In the genomic region with DNA sequence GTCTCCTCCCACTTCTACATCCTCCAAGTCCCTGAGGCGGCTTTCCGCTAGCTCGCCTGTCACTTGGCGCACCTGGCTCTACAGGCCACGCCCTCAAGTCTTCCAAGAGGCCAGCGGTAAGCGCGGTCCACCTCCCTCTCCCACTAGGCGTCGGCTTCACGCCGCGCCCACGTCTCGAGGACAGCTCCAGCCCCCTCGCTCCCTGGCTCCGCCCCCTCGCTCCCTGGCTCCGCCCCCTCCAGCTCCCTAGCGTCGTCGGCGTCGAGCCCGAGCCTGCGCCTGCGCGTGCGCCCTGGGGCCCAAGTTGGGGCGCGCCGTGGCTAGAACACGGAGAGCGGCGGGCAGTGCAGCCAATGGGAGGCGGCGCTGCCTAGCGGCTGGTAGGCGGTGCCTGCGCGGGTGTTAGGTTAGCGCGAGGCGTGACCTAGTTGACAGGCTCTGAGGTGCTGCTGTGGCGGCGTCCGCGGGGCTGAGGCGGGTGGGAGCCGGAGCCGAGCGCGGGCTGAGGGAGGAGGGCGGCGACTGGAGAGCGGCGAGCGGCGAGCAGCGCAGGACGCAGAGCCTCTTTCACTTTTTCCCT, we compare ENCODE assay signal across 8 cellular contexts. TPM values are rescaled to one million over a fixed set of nuclear protein-coding genes. Genes with fewer than 3 reads are reported as not detected.
DNase-seq lines count a peak whose midpoint lies in the region; ATAC-seq and TF ChIP-seq lines count a peak whose summit lies in the region.

A gene (plus strand): TSS at position 431 of the 580 bp plus-strand sequence.

- DNase-seq in NCI-H1436 treated with DMSO at 0.1 percent for 48 hours (lab: John Stamatoyannopoulos, UW) (peak; percentile 87), choroid plexus epithelial cell (ENCODE audit: low read depth) (peak; percentile 83), islet precursor cell (peak; percentile 98)

- no peak within 1 kb of the TSS for H3K27ac Mint-ChIP-seq in T-helper 1 cell treated with Interleukin-12 subunit alpha and Interleukin-12 subunit beta and Interleukin-4 antibody, amounts not matched to agents 30 μg/mL and 1 μg/mL, for 36 hours

- no peak within 1 kb of the TSS for H3K27ac ChIP-seq in skeletal muscle tissue (ENCODE audit: low read depth, low read length)

- no peaks in the 10 kb centered on the region for H3K4me1 Mint-ChIP-seq in T-helper 1 cell treated with Interleukin-12 subunit alpha and Interleukin-12 subunit beta and Interleukin-4 antibody, amounts not matched to agents 30 μg/mL and 1 μg/mL, for 36 hours (ENCODE audit: low read depth)

- H3K27me3 ChIP-seq in skeletal muscle tissue (ENCODE audit: control insufficient read depth in 3 of 3, insufficient read depth in 3 of 3, low read length in 3 of 3), result no peaks in the 10 kb centered on the region

- no peak for TF ChIP-seq CTCF in choroid plexus epithelial cell (conservative IDR thresholded peaks at IDR 0.05; ENCODE audit: low read depth, low read length)

- H3K36me3 Mint-ChIP-seq in T-helper 1 cell treated with Interleukin-12 subunit alpha and Interleukin-12 subunit beta and Interleukin-4 antibody, amounts not matched to agents 30 μg/mL and 1 μg/mL, for 36 hours (ENCODE audit: low read depth), result peaks cover 1% of the 10 kb centered on the region

- H3K9me3 ChIP-seq in skeletal muscle tissue (ENCODE audit: control insufficient read depth in 3 of 3, low read length in 3 of 3), result peaks cover 4 to 9% (median 8%) of the 10 kb centered on the region in 3 donors

- peak within 1 kb of the TSS; percentile 35 for H3K4me3 Mint-ChIP-seq in T-helper 1 cell treated with Interleukin-12 subunit alpha and Interleukin-12 subunit beta and Interleukin-4 antibody, amounts not matched to agents 30 μg/mL and 1 μg/mL, for 36 hours

- H3K4me1 ChIP-seq in skeletal muscle tissue (ENCODE audit: control insufficient read depth in 3 of 3, insufficient read depth in 3 of 3, low read length in 3 of 3), result peaks cover 0 to 6% (median 4%) of the 10 kb centered on the region in 3 donors

- H3K4me3 ChIP-seq in choroid plexus epithelial cell (ENCODE audit: low read depth, low read length) (peak within 1 kb of the TSS; percentile 66), skeletal muscle tissue (ENCODE audit: low read length in 3 of 3) (peak within 1 kb of the TSS; percentile 73 to 80 (median 75))

- peak within 1 kb of the TSS; percentile 42 to 80 (median 66) for H3K9ac ChIP-seq in skeletal muscle tissue (ENCODE audit: low read depth in 1 of 3, low read length in 3 of 3)

- peak; percentile 49 for ATAC-seq in GM18907 (IDR thresholded peaks at IDR 0.05; ENCODE audit: unreplicated experiment)
- ATAC-seq in HG03025 (IDR thresholded peaks at IDR 0.05; ENCODE audit: low FRiP score, unreplicated experiment), result no peak
- no peak for ATAC-seq in HG03520 (IDR thresholded peaks at IDR 0.05; ENCODE audit: unreplicated experiment)

- H3K27me3 Mint-ChIP-seq in T-helper 1 cell treated with Interleukin-12 subunit alpha and Interleukin-12 subunit beta and Interleukin-4 antibody, amounts not matched to agents 30 μg/mL and 1 μg/mL, for 36 hours (ENCODE audit: low read depth), result peaks cover 12% of the 10 kb centered on the region

- H3K36me3 ChIP-seq in skeletal muscle tissue (ENCODE audit: control insufficient read depth in 3 of 3, insufficient read depth in 3 of 3, low read length in 3 of 3), result no peaks in the 10 kb centered on the region

- peaks cover 22% of the 10 kb centered on the region for H3K9me3 Mint-ChIP-seq in T-helper 1 cell treated with Interleukin-12 subunit alpha and Interleukin-12 subunit beta and Interleukin-4 antibody, amounts not matched to agents 30 μg/mL and 1 μg/mL, for 36 hours

RNA-seq across cellular contexts. Expression of the gene that starts here (rescaled TPM):
- total RNA-seq in skeletal muscle tissue, result 3.1 TPM
